1 cellular context compared by ENCODE assay signal in genomic region chr12:132160016-132160415, GRCh38.
TF ChIP-seq lines count a peak whose summit lies in the region.

No MANE protein-coding gene starts in this region.

TF ChIP-seq in H1, 55 proteins besides CTCF, POLR2A, EP300 and RAD21:
- TF ChIP-seq ATF2 (IDR thresholded peaks at IDR 0.05; ENCODE audit: low read length) (no peak), RFX5 (IDR thresholded peaks at IDR 0.05; ENCODE audit: borderline replicate concordance, low read depth, low read length) (no peak), TCF12 (IDR thresholded peaks at IDR 0.05; ENCODE audit: low read depth, low read length) (no peak), TEAD4 (IDR thresholded peaks at IDR 0.05; ENCODE audit: low read depth, low read length) (no peak), NRF1 (IDR thresholded peaks at IDR 0.05; ENCODE audit: low read depth, low read length) (no peak), KDM4A (IDR thresholded peaks at IDR 0.05; ENCODE audit: low read depth, low read length, severe bottlenecking) (no peak), CHD2 (IDR thresholded peaks at IDR 0.05; ENCODE audit: low read length) (no peak)
